19 cellular contexts compared by ENCODE assay signal in the genomic region with DNA sequence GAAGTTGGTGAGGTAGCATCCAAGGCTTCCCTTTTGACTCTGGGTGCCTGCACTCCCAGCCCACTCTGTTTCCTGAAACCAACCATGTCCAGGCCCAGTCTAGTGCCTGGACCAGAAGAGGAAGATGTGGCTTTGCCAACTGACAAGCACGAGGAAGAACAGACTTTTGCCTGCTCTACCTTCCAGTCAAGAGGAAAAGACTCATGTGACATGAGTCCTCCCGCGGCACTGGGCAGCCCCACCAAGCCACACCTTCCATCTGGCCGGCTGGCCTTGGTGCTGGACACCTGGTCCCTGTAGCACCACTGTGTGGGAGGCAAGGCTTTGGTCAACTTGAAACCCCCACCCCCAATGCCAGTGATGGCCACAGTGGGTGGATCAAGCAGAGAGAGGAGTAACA. TPM values are rescaled to one million over a fixed set of nuclear protein-coding genes. Genes with fewer than 3 reads are reported as not detected.
A peak's percentile ranks its signal among the peaks of the same experiment; 100 is the strongest.
DNase-seq lines count a peak whose midpoint lies in the region; ATAC-seq and TF ChIP-seq lines count a peak whose summit lies in the region.
"Had no signal": no experiment of that assay in that cellular context is flagged by ENCODE, and none has a peak within 500 bp of the region (broad histone marks: within the 10 kb centered on the region; RNA-seq: fewer than 3 reads in every experiment).

No MANE protein-coding gene starts in this region.

- TF ChIP-seq CTCF in CD14-positive monocyte (IDR thresholded peaks at IDR 0.05): no peak
- no peak for TF ChIP-seq CTCF in neutrophil (IDR thresholded peaks at IDR 0.05)

- intact Hi-C loops in CD14-positive monocyte (cut with micrococcal nuclease): no loop called here

- H3K36me3 ChIP-seq in neutrophil: no peaks in the 10 kb centered on the region

- H3K9me3 Mint-ChIP-seq in CD14-positive monocyte: no peaks in the 10 kb centered on the region

- no peak overlapping the region for H3K4me3 Mint-ChIP-seq in CD14-positive monocyte
- H3K4me3 Mint-ChIP-seq: CD4-positive, CD25-positive, alpha-beta regulatory T cell had no signal

- no peak for DNase-seq in CD14-positive monocyte (ENCODE audit: low spot score)
- DNase-seq in MV-4-11 (lab: John Stamatoyannopoulos, UW): peak; percentile 58
- DNase-seq in left lobe of liver (ENCODE audit: low spot score): peak; percentile 36
- no peak for DNase-seq in stimulated activated naive CD8-positive, alpha-beta T cell treated with anti-CD3 and anti-CD28 coated beads, Interleukin-15, Interleukin-2, amounts not matched to agents 100 U/mL and 50 U/mL, for 24 hours
- no peak for DNase-seq in hippocampal formation (lab: John Stamatoyannopoulos, UW)
- no peak for DNase-seq in activated CD4-positive, alpha-beta T cell treated with anti-CD3 and anti-CD28 coated beads for 1 hour
- DNase-seq: CD4-positive, CD25-positive, alpha-beta regulatory T cell; MM.1S; NCI-H1694; NCI-H2081 treated with DMSO at 0.1 percent for 48 hours; NCI-H2171 treated with DMSO at 0.1 percent for 48 hours; NCI-H524 treated with DMSO at 0.1 percent for 48 hours; NCI-H82; OCI-M1 had no signal

- H3K27ac Mint-ChIP-seq in CD14-positive monocyte: peak overlapping the region in 5 of 7 donors; percentile 32 to 79 (median 42)
- H3K27ac Mint-ChIP-seq: CD4-positive, CD25-positive, alpha-beta regulatory T cell had no signal

- H3K27me3 ChIP-seq in neutrophil: no peaks in the 10 kb centered on the region

- H3K4me1 Mint-ChIP-seq in CD14-positive monocyte: peaks cover 20% of the 10 kb centered on the region
- H3K4me1 Mint-ChIP-seq: CD4-positive, CD25-positive, alpha-beta regulatory T cell had no signal

- H3K27me3 Mint-ChIP-seq in CD14-positive monocyte (ENCODE audit: low read depth in 3 of 3): peaks cover 2 to 6% (median 4%) of the 10 kb centered on the region in 3 donors
- H3K27me3 Mint-ChIP-seq: CD4-positive, CD25-positive, alpha-beta regulatory T cell had no signal

- no peaks in the 10 kb centered on the region for H3K9me3 ChIP-seq in neutrophil

- H3K4me1 ChIP-seq in neutrophil (ENCODE audit: control insufficient read depth in 1 of 2, insufficient read depth in 1 of 2, low read depth in 1 of 2, low read length in 1 of 2): peaks cover 70% of the 10 kb centered on the region in 2 experiments

- peaks cover 0 to 2% of the 10 kb centered on the region in 2 donors for H3K36me3 Mint-ChIP-seq in CD14-positive monocyte
- H3K36me3 Mint-ChIP-seq: CD4-positive, CD25-positive, alpha-beta regulatory T cell had no signal

- H3K27ac ChIP-seq in neutrophil: peak overlapping the region; percentile 57

- no peak overlapping the region for H3K4me3 ChIP-seq in neutrophil (ENCODE audit: low read depth in 1 of 2, low read length in 1 of 2)
- H3K4me3 ChIP-seq: K562 had no signal

- ATAC-seq in left lobe of liver (no peak), GM21576 (IDR thresholded peaks at IDR 0.05; ENCODE audit: unreplicated experiment) (no peak)
- no peak for ATAC-seq in stimulated activated naive CD8-positive, alpha-beta T cell treated with anti-CD3 and anti-CD28 coated beads, Interleukin-15, Interleukin-2, amounts not matched to agents 100 U/mL and 50 U/mL, for 24 hours
- ATAC-seq: Right ventricle myocardium inferior had no signal

RNA-seq across cellular contexts. Expression of a gene that starts 12.6 kb away (rescaled TPM):
- polyA plus RNA-seq in CD14-positive monocyte: not detected
- 44.7 TPM for total RNA-seq in left lobe of liver

RNA-seq across cellular contexts. Expression of a gene that starts 12.7 kb away (rescaled TPM):
- polyA plus RNA-seq in CD14-positive monocyte: under 1 TPM in 1 of 2 donors, not detected in 1; 0.13 TPM
- 23.2 TPM for total RNA-seq in left lobe of liver
- total RNA-seq: SK-MEL-5 had no signal

RNA-seq across cellular contexts. Expression of a gene that starts 48.3 kb away (rescaled TPM):
- polyA plus RNA-seq in CD14-positive monocyte: 10 to 100 TPM; 10.7 to 12.2 TPM
- 9.9 TPM for total RNA-seq in left lobe of liver

RNA-seq across cellular contexts. Expression of a gene that starts 58.0 kb away (rescaled TPM):
- 100 to 1,000 TPM in 1 of 2 donors, 10 to 100 TPM in 1; 96.4 to 117 TPM for polyA plus RNA-seq in CD14-positive monocyte
- total RNA-seq in left lobe of liver: 30.3 TPM

Comparison
In these comparisons a context has a peak if more than half of its experiments do, and no peak if none do; other contexts are left out.
1. DNase-seq: peak in MV-4-11 (single experiment) and left lobe of liver (single experiment); none in CD14-positive monocyte (single experiment), stimulated activated naive CD8-positive, alpha-beta T cell treated with anti-CD3 and anti-CD28 coated beads, Interleukin-15, Interleukin-2, amounts not matched to agents 100 U/mL and 50 U/mL, for 24 hours (single experiment), hippocampal formation (0 of 2) and activated CD4-positive, alpha-beta T cell treated with anti-CD3 and anti-CD28 coated beads for 1 hour (single experiment).